In genomic region chr10:97736403-97736901, GRCh38 we compare ENCODE assay signal across 8 cellular contexts.
A peak's percentile ranks its signal among the peaks of the same experiment; 100 is the strongest.
DNase-seq lines count a peak whose midpoint lies in the region; ATAC-seq and TF ChIP-seq lines count a peak whose summit lies in the region.

No MANE protein-coding gene starts in this region.

- peaks cover 8% of the 10 kb centered on the region for H3K9me3 ChIP-seq in WERI-Rb-1 (ENCODE audit: severe bottlenecking)
- peaks cover 9% of the 10 kb centered on the region; the same call in 1 of the 2 replicates for H3K9me3 ChIP-seq in iPS-20b (ENCODE audit: insufficient read depth, low read depth, low read length)

- H3K4me1 ChIP-seq in iPS-20b (ENCODE audit: insufficient read depth, low read length), result no peaks in the 10 kb centered on the region

- no peak overlapping the region for H3K9ac ChIP-seq in iPS-20b (ENCODE audit: low read depth, low read length)

- ATAC-seq in GM19025 (IDR thresholded peaks at IDR 0.05; ENCODE audit: low read depth, unreplicated experiment) (peak; percentile 11), HG03025 (IDR thresholded peaks at IDR 0.05; ENCODE audit: low FRiP score, unreplicated experiment) (peak; percentile 11), GM18511 (IDR thresholded peaks at IDR 0.05; ENCODE audit: unreplicated experiment) (no peak)

- H3K27ac ChIP-seq in WERI-Rb-1 (peak overlapping the region; percentile 67), iPS-20b (ENCODE audit: low read length) (no peak overlapping the region), substantia nigra (ENCODE audit: low read depth, low read length, poor library complexity, severe bottlenecking) (peak overlapping the region; percentile 63)

- TF ChIP-seq CTCF in WERI-Rb-1 (IDR thresholded peaks at IDR 0.05; ENCODE audit: low read depth, low read length), result no peak

- H3K4me3 ChIP-seq in WERI-Rb-1 (ENCODE audit: low read depth, low read length) (no peak overlapping the region; the same call in 1 of the 2 replicates), iPS-20b (ENCODE audit: low read length) (0 out of 2 replicates have a peak overlapping the region, but pooled peaks have one; percentile 90)

- DNase-seq in WERI-Rb-1, result no peak
- no peak for DNase-seq in substantia nigra (lab: John Stamatoyannopoulos, UW)
- DNase-seq in effector CD8-positive, alpha-beta T cell (lab: John Stamatoyannopoulos, UW), result no peak
- no peak for DNase-seq in pons (ENCODE audit: low spot score)

- H3K36me3 ChIP-seq in WERI-Rb-1 (peaks cover 17% of the 10 kb centered on the region), iPS-20b (ENCODE audit: insufficient read depth, low read depth, low read length) (peaks cover 26% of the 10 kb centered on the region)

- H3K27me3 ChIP-seq in WERI-Rb-1 (ENCODE audit: insufficient read depth, low read depth, severe bottlenecking) (no peaks in the 10 kb centered on the region), iPS-20b (ENCODE audit: insufficient read depth, low read length) (peaks cover 29% of the 10 kb centered on the region)
